In the genomic region with DNA sequence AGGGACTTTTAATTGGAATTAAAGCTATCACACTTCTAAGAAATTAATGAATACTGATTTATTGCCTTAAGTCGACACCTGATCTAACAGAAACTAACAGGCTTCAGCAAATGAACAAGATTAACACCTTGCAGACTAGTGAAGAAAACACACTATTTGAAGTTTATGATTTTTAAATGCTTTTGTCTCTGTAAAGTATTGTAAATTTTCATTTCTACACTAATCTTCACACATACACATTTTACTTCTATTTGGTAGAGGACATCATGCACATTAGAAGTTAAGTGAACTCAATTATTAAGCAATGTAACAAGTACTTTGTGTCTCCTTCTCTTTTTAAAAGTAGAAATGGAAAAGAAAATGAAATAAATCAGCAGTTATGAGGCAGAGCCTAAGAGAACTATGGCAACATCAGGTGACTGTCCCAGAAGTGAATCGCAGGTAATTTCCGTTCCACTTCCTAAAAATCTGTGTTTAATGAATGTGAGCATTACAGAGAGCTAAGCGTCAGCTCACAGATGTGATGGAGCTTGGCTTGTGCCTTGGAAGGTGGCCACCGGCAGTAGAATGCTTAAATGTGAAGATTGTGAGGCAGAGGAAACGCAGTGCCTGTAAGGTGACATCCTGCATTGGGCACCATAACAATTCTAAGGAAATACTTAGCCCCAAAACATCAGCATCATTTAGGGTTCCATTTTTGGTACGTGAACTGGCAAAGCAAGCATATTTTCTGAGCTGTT, we compare ENCODE assay signal across 8 cellular contexts. TPM values are rescaled to one million over a fixed set of nuclear protein-coding genes. Genes with fewer than 3 reads are reported as not detected.
A peak's percentile ranks its signal among the peaks of the same experiment; 100 is the strongest.
DNase-seq lines count a peak whose midpoint lies in the region; ATAC-seq and TF ChIP-seq lines count a peak whose summit lies in the region.
"Had no signal": no experiment of that assay in that cellular context is flagged by ENCODE, and none has a peak within 500 bp of the region (broad histone marks: within the 10 kb centered on the region; RNA-seq: fewer than 3 reads in every experiment).

No MANE protein-coding gene starts in this region.

- TSS peak; percentile 31 for BruUV-seq in IMR-90 (replicated peaks; lab: Mats Ljungman, UMichigan)

- peaks cover 12 to 42% of the 10 kb centered on the region in 2 experiments for H3K79me1 ChIP-seq in IMR-90 (ENCODE audit: low read depth in 1 of 2, low read length in 2 of 2)

- in situ Hi-C loops in IMR-90 (cut with MboI; ENCODE audit: low sequenced_read_pairs) = no loop called here

- TF ChIP-seq POLR2A in IMR-90 (IDR thresholded peaks at IDR 0.05; ENCODE audit: low read depth, low read length) = no peak

- POLR2A ChIA-PET in IMR-90 (lab: Charles Lee; ENCODE audit: unreplicated experiment) = no interaction called here

- H3K23ac ChIP-seq in IMR-90 (ENCODE audit: low read depth, low read length) = peak overlapping the region; percentile 11

- H4K8ac ChIP-seq in IMR-90 (ENCODE audit: low read depth in 2 of 2, low read length in 2 of 2) = no peak overlapping the region

- peaks cover 29% of the 10 kb centered on the region for H4K20me1 ChIP-seq in IMR-90 (ENCODE audit: insufficient read depth, low read length)

- H3K4me3 ChIP-seq in IMR-90 (ENCODE audit: insufficient read depth, low read depth, low read length) = peak overlapping the region; percentile 90; the same call in 1 of the 2 replicates
- H3K4me3 ChIP-seq in iPS-18a (ENCODE audit: low read length) = peak overlapping the region; percentile 93

- no peak for TF ChIP-seq CTCF in IMR-90 (conservative IDR thresholded peaks at IDR 0.05; ENCODE audit: low read depth, low read length)

- no CpG with 5 or more reads among the region's 7 CpGs for WGBS in IMR-90 (ENCODE audit: extremely low coverage in 2 of 2, insufficient read length in 1 of 2), 2 experiments

- H3K27me3 ChIP-seq in IMR-90 (ENCODE audit: control insufficient read depth, insufficient read depth, low read length) (no peaks in the 10 kb centered on the region), iPS-18a (ENCODE audit: control insufficient read depth, insufficient read depth, low read length) (no peaks in the 10 kb centered on the region)

- H2BK120ac ChIP-seq in IMR-90 (ENCODE audit: low read depth, low read length) = no peak overlapping the region

- peak overlapping the region; percentile 96 for H3K27ac Mint-ChIP-seq in activated naive CD4-positive, alpha-beta T cell treated with anti-CD3 and anti-CD28 coated beads, Interleukin-2, amount 50 U/mL, for 24 hours
- peak overlapping the region; percentile 47 to 92 for H3K27ac Mint-ChIP-seq in stimulated activated naive CD8-positive, alpha-beta T cell treated with anti-CD3 and anti-CD28 coated beads, Interleukin-15, amount 100 ng/mL, for 72 hours

- CTCF ChIA-PET in IMR-90 (lab: Yijun Ruan, JAX) = no interaction called here

- H4K5ac ChIP-seq in IMR-90 (ENCODE audit: low read depth, low read length) = no peak overlapping the region

- ATAC-seq in IMR-90 (ENCODE audit: low read depth) (no peak), GM21360 (IDR thresholded peaks at IDR 0.05; ENCODE audit: unreplicated experiment) (no peak)
- ATAC-seq in stimulated activated naive CD8-positive, alpha-beta T cell treated with anti-CD3 and anti-CD28 coated beads, Interleukin-15, amount 100 ng/mL, for 72 hours = no peak

- H3K27ac ChIP-seq in IMR-90 (ENCODE audit: insufficient read depth, low read length) (no peak overlapping the region), iPS-18a (ENCODE audit: low read length) (no peak overlapping the region)

- H3K14ac ChIP-seq in IMR-90 (replicated peaks; ENCODE audit: low read depth, low read length) = no peak overlapping the region

- dilution Hi-C loops in IMR-90 (cut with HindIII; ENCODE audit: low sequenced_read_pairs, unreplicated experiment) = no loop called here

- H3K36me3 Mint-ChIP-seq in activated naive CD4-positive, alpha-beta T cell treated with anti-CD3 and anti-CD28 coated beads, Interleukin-2, amount 50 U/mL, for 24 hours = peaks cover 3% of the 10 kb centered on the region

- H3K56ac ChIP-seq in IMR-90 (ENCODE audit: extremely low read depth, insufficient read depth, low read length) = no peak overlapping the region

- intact Hi-C loops in IMR-90 (cut with micrococcal nuclease) = no loop called here

- peaks cover 83% of the 10 kb centered on the region for H3K4me1 Mint-ChIP-seq in activated naive CD4-positive, alpha-beta T cell treated with anti-CD3 and anti-CD28 coated beads, Interleukin-2, amount 50 U/mL, for 24 hours
- peaks cover 76% of the 10 kb centered on the region for H3K4me1 Mint-ChIP-seq in stimulated activated naive CD8-positive, alpha-beta T cell treated with anti-CD3 and anti-CD28 coated beads, Interleukin-15, amount 100 ng/mL, for 72 hours

- H4K91ac ChIP-seq in IMR-90 (ENCODE audit: insufficient read depth, low read depth, low read length) = no peak overlapping the region

- TF ChIP-seq RAD21 in IMR-90 (IDR thresholded peaks at IDR 0.05; ENCODE audit: low read length) = no peak

- peak overlapping the region; percentile 99; the same call in 1 of the 2 replicates for H3K9ac ChIP-seq in IMR-90 (ENCODE audit: low read depth, low read length)
- H3K9ac ChIP-seq in iPS-18a (ENCODE audit: low read length) = no peak overlapping the region

- H3K9me3 Mint-ChIP-seq in activated naive CD4-positive, alpha-beta T cell treated with anti-CD3 and anti-CD28 coated beads, Interleukin-2, amount 50 U/mL, for 24 hours = no peaks in the 10 kb centered on the region
- no peaks in the 10 kb centered on the region for H3K9me3 Mint-ChIP-seq in stimulated activated naive CD8-positive, alpha-beta T cell treated with anti-CD3 and anti-CD28 coated beads, Interleukin-15, amount 100 ng/mL, for 72 hours

- peaks cover 8% of the 10 kb centered on the region; the same call in 1 of the 2 replicates for H3K9me1 ChIP-seq in IMR-90 (ENCODE audit: insufficient read depth, low read length)

- H3K18ac ChIP-seq in IMR-90 (ENCODE audit: low read depth, low read length) = no peak overlapping the region

- no peak overlapping the region for H2AK9ac ChIP-seq in IMR-90 (replicated peaks; ENCODE audit: low read depth, low read length, poor library complexity)

- no peak overlapping the region for H3K4ac ChIP-seq in IMR-90 (ENCODE audit: low read depth, low read length)

- H3K4me2 ChIP-seq in IMR-90 (ENCODE audit: low read depth, low read length) = peak overlapping the region; percentile 84

- H2BK20ac ChIP-seq in IMR-90 (ENCODE audit: low read depth, low read length) = no peak overlapping the region

- peaks cover 4% of the 10 kb centered on the region for H3K4me1 ChIP-seq in IMR-90 (ENCODE audit: control insufficient read depth, insufficient read depth, low read length)
- H3K4me1 ChIP-seq in iPS-18a (ENCODE audit: control insufficient read depth, low read depth, low read length) = peaks cover 9% of the 10 kb centered on the region

- H2AK5ac ChIP-seq in IMR-90 (ENCODE audit: low read depth, low read length) = no peak overlapping the region

- no peaks in the 10 kb centered on the region for H3K9me3 ChIP-seq in IMR-90 (ENCODE audit: control insufficient read depth, insufficient read depth, low read length)
- H3K9me3 ChIP-seq in iPS-18a (ENCODE audit: control insufficient read depth, low read depth, low read length) = no peaks in the 10 kb centered on the region

- H3K4me3 Mint-ChIP-seq in activated naive CD4-positive, alpha-beta T cell treated with anti-CD3 and anti-CD28 coated beads, Interleukin-2, amount 50 U/mL, for 24 hours = peak overlapping the region; percentile 96
- H3K4me3 Mint-ChIP-seq in stimulated activated naive CD8-positive, alpha-beta T cell treated with anti-CD3 and anti-CD28 coated beads, Interleukin-15, amount 100 ng/mL, for 72 hours = peak overlapping the region; percentile 89 to 97

- no peak overlapping the region for H2BK5ac ChIP-seq in IMR-90 (ENCODE audit: low read depth, low read length, poor library complexity, severe bottlenecking)

- H3K27me3 Mint-ChIP-seq in activated naive CD4-positive, alpha-beta T cell treated with anti-CD3 and anti-CD28 coated beads, Interleukin-2, amount 50 U/mL, for 24 hours = no peaks in the 10 kb centered on the region
- H3K27me3 Mint-ChIP-seq in stimulated activated naive CD8-positive, alpha-beta T cell treated with anti-CD3 and anti-CD28 coated beads, Interleukin-15, amount 100 ng/mL, for 72 hours = no peaks in the 10 kb centered on the region

- H3K36me3 ChIP-seq in IMR-90 (ENCODE audit: control insufficient read depth, insufficient read depth, low read length) (peaks cover 10% of the 10 kb centered on the region), iPS-18a (ENCODE audit: control insufficient read depth, low read depth, low read length) (peaks cover 4% of the 10 kb centered on the region)

- H2AFZ ChIP-seq in IMR-90 (replicated peaks; ENCODE audit: low read length, poor library complexity) = no peak overlapping the region

- no peak for DNase-seq in IMR-90
- no peak for DNase-seq in stimulated activated naive CD8-positive, alpha-beta T cell treated with anti-CD3 and anti-CD28 coated beads, Interleukin-15, amount 100 ng/mL, for 72 hours
- DNase-seq in NCI-H226 = no peak
- no peak for DNase-seq in T1000 (lab: John Stamatoyannopoulos, UW)

- H2BK15ac ChIP-seq in IMR-90 (ENCODE audit: low read depth, low read length) = no peak overlapping the region

TF ChIP-seq in IMR-90, 13 proteins besides CTCF, POLR2A, EP300 and RAD21 (continues in another document):
- TF ChIP-seq, protein P1, sequence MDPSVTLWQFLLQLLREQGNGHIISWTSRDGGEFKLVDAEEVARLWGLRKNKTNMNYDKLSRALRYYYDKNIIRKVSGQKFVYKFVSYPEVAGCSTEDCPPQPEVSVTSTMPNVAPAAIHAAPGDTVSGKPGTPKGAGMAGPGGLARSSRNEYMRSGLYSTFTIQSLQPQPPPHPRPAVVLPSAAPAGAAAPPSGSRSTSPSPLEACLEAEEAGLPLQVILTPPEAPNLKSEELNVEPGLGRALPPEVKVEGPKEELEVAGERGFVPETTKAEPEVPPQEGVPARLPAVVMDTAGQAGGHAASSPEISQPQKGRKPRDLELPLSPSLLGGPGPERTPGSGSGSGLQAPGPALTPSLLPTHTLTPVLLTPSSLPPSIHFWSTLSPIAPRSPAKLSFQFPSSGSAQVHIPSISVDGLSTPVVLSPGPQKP (IDR thresholded peaks at IDR 0.05; ENCODE audit: borderline replicate concordance, low read depth, low read length) = no peak
- TF ChIP-seq BHLHE40 (IDR thresholded peaks at IDR 0.05; ENCODE audit: low read depth, low read length) (no peak), CEBPB (IDR thresholded peaks at IDR 0.05; ENCODE audit: low read depth, low read length) (no peak), MAFK (IDR thresholded peaks at IDR 0.05; ENCODE audit: low read depth, low read length) (no peak), SMC3 (IDR thresholded peaks at IDR 0.05; ENCODE audit: low read depth, low read length) (no peak), FOS (IDR thresholded peaks at IDR 0.05; ENCODE audit: low read depth, low read length) (no peak), RCOR1 (IDR thresholded peaks at IDR 0.05; ENCODE audit: insufficient replicate concordance, low read length) (no peak)

RNA-seq across cellular contexts. Expression of gene PRMT2, which starts 1.2 kb away (rescaled TPM):
- total RNA-seq in IMR-90 (2012; rRNA removed) = 126 and 127 TPM in 2 replicates
- 159 and 162 TPM in 2 replicates for polyA plus RNA-seq in IMR-90 (2012; rRNA removed)
- 169 and 183 TPM in 2 replicates for polyA plus RNA-seq in IMR-90 (2012; cell fraction: cytosol; rRNA removed)
- 159 and 168 TPM in 2 replicates for polyA plus RNA-seq in IMR-90 (2012; cell fraction: nucleus; rRNA removed; ENCODE audit: low replicate concordance)

RNA-seq across cellular contexts. Expression of gene S100B, which starts 31.8 kb away (rescaled TPM):
- 0.18 TPM in 1 of 2 replicates, not detected in the other for total RNA-seq in IMR-90 (2012; rRNA removed)
- polyA plus RNA-seq in IMR-90 (2012; rRNA removed) = 0.26 and 0.43 TPM in 2 replicates
- polyA plus RNA-seq in IMR-90 (2012; cell fraction: cytosol; rRNA removed) = 0.04 and 0.16 TPM in 2 replicates
- polyA plus RNA-seq in IMR-90 (2012; cell fraction: nucleus; rRNA removed; ENCODE audit: low replicate concordance) = 0.14 TPM in 1 of 2 replicates, not detected in the other
- total RNA-seq: myocyte had no signal
